ENCODE assay signal across 8 cellular contexts in the genomic region with DNA sequence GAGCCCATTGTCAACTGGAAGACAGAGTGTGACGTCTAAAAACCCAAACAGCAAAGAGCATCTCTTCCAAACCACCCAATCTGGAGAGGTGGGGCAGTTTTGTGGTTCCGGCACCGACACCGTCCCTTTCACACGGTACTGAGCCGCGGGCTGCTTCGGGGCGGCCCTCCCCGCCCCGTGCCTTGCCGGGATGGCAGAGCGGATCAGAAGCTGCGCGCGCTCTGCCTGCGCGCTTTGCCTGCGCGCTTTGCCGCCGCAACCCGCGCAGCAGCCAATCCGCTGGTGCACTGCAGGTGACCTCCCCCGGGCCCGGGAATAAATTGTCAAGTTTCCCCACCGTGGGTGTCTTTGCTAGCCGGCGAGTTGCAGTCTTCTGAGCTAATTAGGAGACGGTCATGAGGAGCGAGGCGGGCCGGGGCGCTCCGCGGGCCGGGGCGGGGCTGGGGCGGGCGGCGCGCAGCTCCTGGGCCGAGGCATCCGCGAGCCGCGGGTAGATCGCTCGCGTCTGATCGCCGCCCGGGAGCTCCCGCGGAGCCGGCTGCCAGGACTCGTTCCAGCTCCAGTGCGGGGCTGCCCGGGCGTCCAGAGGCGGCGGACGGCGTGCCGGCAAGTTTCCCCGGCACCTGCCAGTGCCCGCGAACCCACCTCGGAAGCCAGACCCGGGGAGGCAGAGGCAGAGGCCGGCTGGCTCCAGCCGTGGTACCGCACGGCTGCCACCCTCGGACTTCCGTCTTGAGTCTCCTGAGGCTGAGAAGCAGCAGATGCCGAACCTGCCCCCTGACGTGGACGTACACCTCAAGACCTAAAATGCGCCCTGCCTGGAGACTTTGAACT.
DNase-seq lines count a peak whose midpoint lies in the region; TF ChIP-seq lines count a peak whose summit lies in the region.

No MANE protein-coding gene starts in this region.

- H3K4me1 ChIP-seq in OCI-LY1 (ENCODE audit: insufficient read depth, low read length, severe bottlenecking): peaks cover 16% of the 10 kb centered on the region
- peaks cover 0 to 18% (median 16%) of the 10 kb centered on the region in 4 donors for H3K4me1 ChIP-seq in esophagus muscularis mucosa
- no peaks in the 10 kb centered on the region for H3K4me1 ChIP-seq in PC-9 (replicated peaks; ENCODE audit: insufficient read depth)
- H3K4me1 ChIP-seq in adrenal gland (replicated peaks in 1 of 2): no peaks in the 10 kb centered on the region

- POLR2A ChIA-PET in PC-9 (lab: Charles Lee; ENCODE audit: unreplicated experiment): no interaction called here

- H3K9me3 ChIP-seq in OCI-LY1 (ENCODE audit: low read length): peaks cover 4% of the 10 kb centered on the region; the same call in 1 of the 2 replicates
- H3K9me3 ChIP-seq in esophagus muscularis mucosa: peaks cover 0 to 4% (median 0%) of the 10 kb centered on the region in 4 donors
- no peaks in the 10 kb centered on the region for H3K9me3 ChIP-seq in PC-9 (ENCODE audit: insufficient read depth, low read depth)
- no peaks in the 10 kb centered on the region for H3K9me3 ChIP-seq in adrenal gland (replicated peaks in 1 of 3)

- CTCF ChIA-PET in PC-9 (lab: Charles Lee): no interaction called here

- H3F3A ChIP-seq in OCI-LY1 (ENCODE audit: insufficient read depth, low read length): no peaks in the 10 kb centered on the region
- H3F3A ChIP-seq in PC-9 (ENCODE audit: insufficient read depth, low read depth): no peaks in the 10 kb centered on the region

- H3K4me2 ChIP-seq in OCI-LY1 (ENCODE audit: low read length): peak overlapping the region; percentile 75
- no peak overlapping the region for H3K4me2 ChIP-seq in PC-9

- no peaks in the 10 kb centered on the region for H4K20me1 ChIP-seq in OCI-LY1 (ENCODE audit: insufficient read depth, low read length)
- no peaks in the 10 kb centered on the region for H4K20me1 ChIP-seq in PC-9 (ENCODE audit: insufficient read depth)

- H3K4me3 ChIP-seq in OCI-LY1 (ENCODE audit: low read depth, low read length, poor library complexity, severe bottlenecking) (peak overlapping the region; percentile 56), esophagus muscularis mucosa (peak overlapping the region; percentile 47 to 56 (median 48)), PC-9 (no peak overlapping the region), adrenal gland (no peak overlapping the region)

- H3K9ac ChIP-seq in OCI-LY1 (ENCODE audit: low read length): peak overlapping the region; percentile 24; the same call in 1 of the 2 replicates

- H3K9me2 ChIP-seq in OCI-LY1 (ENCODE audit: low read depth, low read length) (no peaks in the 10 kb centered on the region), PC-9 (ENCODE audit: insufficient read depth) (no peaks in the 10 kb centered on the region)

- H3K27me3 ChIP-seq in OCI-LY1 (ENCODE audit: insufficient read depth, low read length) (no peaks in the 10 kb centered on the region), esophagus muscularis mucosa (no peaks in the 10 kb centered on the region), PC-9 (ENCODE audit: insufficient read depth, low read depth) (peaks cover 25% of the 10 kb centered on the region), adrenal gland (peaks cover 3% of the 10 kb centered on the region)

- no peak for TF ChIP-seq EP300 in esophagus muscularis mucosa (IDR thresholded peaks at IDR 0.05)

- no peak overlapping the region for H3K27ac ChIP-seq in OCI-LY1 (ENCODE audit: low read depth, low read length, poor library complexity, severe bottlenecking)
- H3K27ac ChIP-seq in esophagus muscularis mucosa (replicated peaks in 1 of 4): no peak overlapping the region
- H3K27ac ChIP-seq in PC-9: no peak overlapping the region
- no peak overlapping the region for H3K27ac ChIP-seq in adrenal gland

- no TSS peak for BruUV-seq in PC-9 (replicated peaks; lab: Mats Ljungman, UMichigan)

- WGBS in esophagus muscularis mucosa: 0% methylated on average over 3 of the region's 81 CpGs
- WGBS in adrenal gland, 4 donors: 12 to 40% (median 23%) methylated on average over 4 to 81 of the region's 81 CpGs

- intact Hi-C loops in esophagus muscularis mucosa (cut with DNase I): no loop called here
- intact Hi-C loops in PC-9 (cut with micrococcal nuclease; ENCODE audit: unreplicated experiment): no loop called here
- intact Hi-C loops in adrenal gland (cut with DNase I): no loop called here

- DNase-seq in activated gamma-delta T cell (lab: John Stamatoyannopoulos, UW) (peak; percentile 17), activated gamma-delta T cell treated with Interleukin-2 at 50 U/mL for 16 hours (no peak), esophagus muscularis mucosa (ENCODE audit: extremely low spot score) (no peak), occipital lobe (lab: John Stamatoyannopoulos, UW) (peak; percentile 18), AML-193 (lab: John Stamatoyannopoulos, UW) (no peak), PC-9 (no peak), adrenal gland (no peak)

- H2AFZ ChIP-seq in OCI-LY1 (ENCODE audit: low read length) (no peak overlapping the region), PC-9 (no peak overlapping the region)

- peaks cover 5% of the 10 kb centered on the region; the same call in 1 of the 2 replicates for H3K36me3 ChIP-seq in OCI-LY1 (ENCODE audit: insufficient read depth, low read length)
- H3K36me3 ChIP-seq in esophagus muscularis mucosa: no peaks in the 10 kb centered on the region
- no peaks in the 10 kb centered on the region for H3K36me3 ChIP-seq in PC-9 (ENCODE audit: low read depth)
- no peaks in the 10 kb centered on the region for H3K36me3 ChIP-seq in adrenal gland (replicated peaks in 1 of 2)

- no peak for TF ChIP-seq CTCF in OCI-LY1 (IDR thresholded peaks at IDR 0.05; ENCODE audit: low read length)
- no peak for TF ChIP-seq CTCF in esophagus muscularis mucosa (IDR thresholded peaks at IDR 0.05)
- TF ChIP-seq CTCF in PC-9 (conservative IDR thresholded peaks at IDR 0.05): no peak
- no peak for TF ChIP-seq CTCF in adrenal gland (IDR thresholded peaks at IDR 0.05)

- TF ChIP-seq POLR2A in esophagus muscularis mucosa (IDR thresholded peaks at IDR 0.05; ENCODE audit: low read depth): no peak
- TF ChIP-seq POLR2A in adrenal gland (IDR thresholded peaks at IDR 0.05): no peak

- H3K79me2 ChIP-seq in OCI-LY1 (ENCODE audit: insufficient read depth, low read length): no peaks in the 10 kb centered on the region
- H3K79me2 ChIP-seq in PC-9 (ENCODE audit: low read depth): no peaks in the 10 kb centered on the region

Comparison
In these comparisons a context has a peak if more than half of its experiments do, and no peak if none do; other contexts are left out.
1. DNase-seq: peak in activated gamma-delta T cell (single experiment) and occipital lobe (single experiment); none in activated gamma-delta T cell treated with Interleukin-2 at 50 U/mL for 16 hours (single experiment), esophagus muscularis mucosa (single experiment), AML-193 (0 of 2), PC-9 (0 of 2) and adrenal gland (0 of 7).
2. H3K4me3 ChIP-seq: peak in OCI-LY1 (single experiment) and esophagus muscularis mucosa (4 of 4); none in PC-9 (single experiment) and adrenal gland (0 of 4).